ENCODE assay signal across 8 cellular contexts in the genomic region with DNA sequence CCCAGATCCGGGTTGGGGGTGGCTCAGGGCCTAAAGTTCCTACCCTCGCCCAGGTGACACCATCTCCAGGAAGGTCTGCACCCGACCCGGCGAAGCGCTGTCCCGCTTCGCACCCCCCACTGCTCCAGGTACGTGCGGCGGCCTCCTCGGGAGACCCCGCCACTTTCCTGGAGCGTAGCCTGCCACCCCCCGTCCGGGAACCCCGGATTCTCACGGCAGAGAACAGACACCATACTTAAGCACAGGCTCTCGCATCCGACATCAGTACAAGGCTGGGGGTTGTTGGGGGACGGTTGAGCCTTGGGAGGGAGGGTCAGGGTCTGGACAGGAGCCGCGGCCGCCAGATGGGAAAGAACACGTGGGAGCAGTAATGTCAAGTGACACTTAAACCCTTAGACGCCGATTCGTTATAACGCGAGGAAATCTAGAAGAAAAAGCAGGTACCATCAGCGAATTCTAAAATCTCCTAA. TPM values are rescaled to one million over a fixed set of nuclear protein-coding genes. Genes with fewer than 3 reads are reported as not detected.
DNase-seq lines count a peak whose midpoint lies in the region; ATAC-seq and TF ChIP-seq lines count a peak whose summit lies in the region.

No MANE protein-coding gene starts in this region.

- CTCF ChIA-PET in CD8-positive, alpha-beta memory T cell (lab: Charles Lee): interaction anchor here (0.9 to 1.4 kb wide), 6 partner anchors 27 to 129 kb away, joined by 3 to 4 read pairs (median 4); a partner anchor contains a TSS
- CTCF ChIA-PET in RWPE1 (lab: Yijun Ruan, JAX): interaction anchor here (0.7 kb wide), 1 partner anchor 24 kb away, joined by 3 read pairs; no protein-coding TSS in a partner anchor

- H3K9me3 ChIP-seq in CD8-positive, alpha-beta memory T cell (ENCODE audit: low read length): no peaks in the 10 kb centered on the region
- H3K9me3 ChIP-seq in gastroesophageal sphincter: no peaks in the 10 kb centered on the region
- no peaks in the 10 kb centered on the region for H3K9me3 ChIP-seq in thymus (ENCODE audit: control insufficient read depth)

- no peaks in the 10 kb centered on the region for H3K27me3 ChIP-seq in CD8-positive, alpha-beta memory T cell (ENCODE audit: insufficient read depth, low read length, poor library complexity, severe bottlenecking)
- H3K27me3 ChIP-seq in gastroesophageal sphincter: no peaks in the 10 kb centered on the region
- no peaks in the 10 kb centered on the region for H3K27me3 ChIP-seq in thymus (ENCODE audit: control insufficient read depth, insufficient read depth)

- peaks cover 16% of the 10 kb centered on the region for H3K4me1 ChIP-seq in CD8-positive, alpha-beta memory T cell (ENCODE audit: insufficient read depth, low read length)
- peaks cover 5 to 44% (median 17%) of the 10 kb centered on the region in 3 donors for H3K4me1 ChIP-seq in gastroesophageal sphincter
- H3K4me1 ChIP-seq in thymus (ENCODE audit: control insufficient read depth, insufficient read depth, low read length): peaks cover 5% of the 10 kb centered on the region

- peaks cover 0 to 2% (median 0%) of the 10 kb centered on the region in 5 donors for H3K9me3 Mint-ChIP-seq in CD8-positive, alpha-beta memory T cell

- TF ChIP-seq POLR2A in gastroesophageal sphincter (IDR thresholded peaks at IDR 0.05): no peak

- H3K4me1 Mint-ChIP-seq in CD8-positive, alpha-beta memory T cell: peaks cover 43 to 64% (median 53%) of the 10 kb centered on the region in 3 donors

- TF ChIP-seq EP300 in gastroesophageal sphincter (IDR thresholded peaks at IDR 0.05): no peak

- peaks cover 0 to 40% (median 7%) of the 10 kb centered on the region in 3 donors for H3K36me3 Mint-ChIP-seq in CD8-positive, alpha-beta memory T cell

- 0% methylated on average over 6 to 10 of the region's 31 CpGs for WGBS in gastroesophageal sphincter (ENCODE audit: low coverage in 1 of 2), 2 donors
- WGBS in thymus: under 1% methylated on average over 31 of the region's 31 CpGs

- H3K27ac ChIP-seq in CD8-positive, alpha-beta memory T cell (ENCODE audit: low read depth, low read length): peak overlapping the region; percentile 100
- H3K27ac ChIP-seq in RWPE1 (peak overlapping the region; percentile 89), gastroesophageal sphincter (peak overlapping the region; percentile 84 to 100 (median 90)), thymus (ENCODE audit: low read depth) (peak overlapping the region; percentile 98)

- peak overlapping the region; percentile 100 for H3K4me3 ChIP-seq in CD8-positive, alpha-beta memory T cell (ENCODE audit: low read length)
- H3K4me3 ChIP-seq in Jurkat, Clone E6-1 (ENCODE audit: low read length): peak overlapping the region; percentile 75
- H3K4me3 ChIP-seq in gastroesophageal sphincter (peak overlapping the region; percentile 82 to 100), thymus (ENCODE audit: low read length) (peak overlapping the region; percentile 84)

- TF ChIP-seq CTCF in RWPE1 (conservative IDR thresholded peaks at IDR 0.05; ENCODE audit: low read depth) (no peak), gastroesophageal sphincter (IDR thresholded peaks at IDR 0.05) (no peak)

- DNase-seq in CD8-positive, alpha-beta memory T cell: peak in 3 of 5 donors; percentile 24 to 54 (median 28)
- DNase-seq in Jurkat, Clone E6-1 (ENCODE audit: low read depth, low spot score): no peak
- DNase-seq in RWPE1 (ENCODE audit: low spot score) (peak; percentile 28), occipital lobe (lab: John Stamatoyannopoulos, UW) (peak; percentile 40)
- peak; percentile 82 for DNase-seq in activated effector memory CD4-positive, alpha-beta T cell treated with anti-CD3 and anti-CD28 coated beads, Interleukin-2, amount 50 U/mL, for 16 hours

- peak overlapping the region; percentile 92 to 99 (median 96) for H3K27ac Mint-ChIP-seq in CD8-positive, alpha-beta memory T cell

- peak overlapping the region; percentile 87 to 97 (median 93) for H3K4me3 Mint-ChIP-seq in CD8-positive, alpha-beta memory T cell

- POLR2A ChIA-PET in CD8-positive, alpha-beta memory T cell (lab: Charles Lee): interaction anchor here (0.9 to 3.8 kb wide), 10 partner anchors 11 to 1159 kb away, joined by 3 to 27 read pairs (median 5); a partner anchor contains a TSS
- POLR2A ChIA-PET in RWPE1 (lab: Yijun Ruan, JAX; ENCODE audit: low non-redundant PET): no interaction called here

- no peaks in the 10 kb centered on the region for H3K36me3 ChIP-seq in CD8-positive, alpha-beta memory T cell (ENCODE audit: insufficient read depth, low read length)
- H3K36me3 ChIP-seq in gastroesophageal sphincter (peaks cover 0 to 39% of the 10 kb centered on the region in 2 donors), thymus (ENCODE audit: control insufficient read depth, insufficient read depth) (peaks cover 4% of the 10 kb centered on the region)

- H3K27me3 Mint-ChIP-seq in CD8-positive, alpha-beta memory T cell: peaks cover 0 to 8% of the 10 kb centered on the region in 2 donors

- ATAC-seq in GM21381 (IDR thresholded peaks at IDR 0.05; ENCODE audit: unreplicated experiment) (peak; percentile 40), gastroesophageal sphincter (peak; percentile 59)

RNA-seq across cellular contexts. Expression of a gene that starts 0.5 kb away (rescaled TPM):
- total RNA-seq in CD8-positive, alpha-beta memory T cell: 10 to 100 TPM; 84.3 to 96.7 TPM
- polyA plus RNA-seq in CD8-positive, alpha-beta memory T cell: 75.4 TPM
- 90.9 TPM for polyA plus RNA-seq in Jurkat, Clone E6-1 (2012; ENCODE audit: insufficient read depth, insufficient read length)
- total RNA-seq in gastroesophageal sphincter: 100 to 1,000 TPM in 1 of 4 donors, 10 to 100 TPM in 3; 36.8 to 141 (median 49.4) TPM
- total RNA-seq in occipital lobe: 23.6 TPM
- 86.0 TPM for polyA plus RNA-seq in thymus

RNA-seq across cellular contexts. Expression of a gene that starts 0.7 kb away (rescaled TPM):
- total RNA-seq in CD8-positive, alpha-beta memory T cell: 10 to 100 TPM; 19.3 to 20.3 TPM
- 19.3 TPM for polyA plus RNA-seq in CD8-positive, alpha-beta memory T cell
- polyA plus RNA-seq in Jurkat, Clone E6-1 (2012; ENCODE audit: insufficient read depth, insufficient read length): 28.9 TPM
- total RNA-seq in gastroesophageal sphincter: 10 to 100 TPM; 11.6 to 22.4 (median 18.0) TPM
- 26.7 TPM for total RNA-seq in occipital lobe
- 11.0 TPM for polyA plus RNA-seq in thymus

RNA-seq across cellular contexts. Expression of a gene that starts 31.1 kb away (rescaled TPM):
- under 1 TPM in 1 of 2 experiments, not detected in 1; 0.37 TPM for total RNA-seq in CD8-positive, alpha-beta memory T cell
- polyA plus RNA-seq in CD8-positive, alpha-beta memory T cell: not detected
- not detected for polyA plus RNA-seq in Jurkat, Clone E6-1 (2012; ENCODE audit: insufficient read depth, insufficient read length)
- not detected for total RNA-seq in gastroesophageal sphincter
- total RNA-seq in occipital lobe: not detected
- polyA plus RNA-seq in thymus: not detected
